1 cellular context compared by ENCODE assay signal in the genomic region with DNA sequence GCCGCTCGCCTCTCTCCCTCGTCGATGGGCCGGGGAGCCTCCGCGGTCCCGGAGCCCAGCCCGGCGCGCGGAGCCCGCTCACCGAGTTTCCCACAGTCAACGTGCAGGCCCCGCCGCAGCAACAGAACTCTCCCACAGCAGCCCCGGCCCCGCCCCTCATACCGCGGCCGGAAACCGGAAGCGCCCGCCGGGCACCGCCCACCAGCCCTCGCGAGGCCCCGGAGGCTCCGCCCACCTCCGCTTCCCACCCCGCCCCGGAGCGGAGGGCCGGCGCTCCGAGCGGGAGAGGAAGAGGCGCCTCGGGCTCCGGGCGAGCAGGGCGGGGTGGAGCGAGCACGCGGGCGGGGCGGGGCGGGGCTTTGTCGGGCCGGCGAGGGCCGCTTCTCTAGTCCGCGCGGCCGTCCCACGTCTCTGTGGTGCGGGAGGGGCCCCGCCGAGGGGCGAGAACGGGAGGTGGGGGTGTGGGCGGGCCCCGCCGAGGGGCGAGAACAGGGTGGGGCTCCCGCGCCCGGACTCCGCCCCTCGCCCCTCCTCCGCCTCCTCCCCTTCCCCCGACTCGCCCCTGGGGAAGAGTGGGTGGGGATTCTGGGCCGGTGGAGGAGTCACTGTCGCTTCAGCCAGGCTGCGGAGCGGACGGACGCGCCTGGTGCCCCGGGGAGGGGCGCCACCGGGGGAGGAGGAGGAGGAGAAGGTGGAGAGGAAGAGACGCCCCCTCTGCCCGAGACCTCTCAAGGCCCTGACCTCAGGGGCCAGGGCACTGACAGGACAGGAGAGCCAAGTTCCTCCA.
TF ChIP-seq lines count a peak whose summit lies in the region.

A gene (plus strand): TSS at position 605 of the 787 bp plus-strand sequence. CDS start 411 bp downstream, outside the sequence.
A gene (minus strand): TSS at position 136 of the 787 bp plus-strand sequence. CDS start 1,143 bp downstream, outside the sequence.

TF ChIP-seq in K562, 482 proteins besides CTCF, POLR2A, EP300 and RAD21 (continued from another document):
- TF ChIP-seq, protein P1, sequence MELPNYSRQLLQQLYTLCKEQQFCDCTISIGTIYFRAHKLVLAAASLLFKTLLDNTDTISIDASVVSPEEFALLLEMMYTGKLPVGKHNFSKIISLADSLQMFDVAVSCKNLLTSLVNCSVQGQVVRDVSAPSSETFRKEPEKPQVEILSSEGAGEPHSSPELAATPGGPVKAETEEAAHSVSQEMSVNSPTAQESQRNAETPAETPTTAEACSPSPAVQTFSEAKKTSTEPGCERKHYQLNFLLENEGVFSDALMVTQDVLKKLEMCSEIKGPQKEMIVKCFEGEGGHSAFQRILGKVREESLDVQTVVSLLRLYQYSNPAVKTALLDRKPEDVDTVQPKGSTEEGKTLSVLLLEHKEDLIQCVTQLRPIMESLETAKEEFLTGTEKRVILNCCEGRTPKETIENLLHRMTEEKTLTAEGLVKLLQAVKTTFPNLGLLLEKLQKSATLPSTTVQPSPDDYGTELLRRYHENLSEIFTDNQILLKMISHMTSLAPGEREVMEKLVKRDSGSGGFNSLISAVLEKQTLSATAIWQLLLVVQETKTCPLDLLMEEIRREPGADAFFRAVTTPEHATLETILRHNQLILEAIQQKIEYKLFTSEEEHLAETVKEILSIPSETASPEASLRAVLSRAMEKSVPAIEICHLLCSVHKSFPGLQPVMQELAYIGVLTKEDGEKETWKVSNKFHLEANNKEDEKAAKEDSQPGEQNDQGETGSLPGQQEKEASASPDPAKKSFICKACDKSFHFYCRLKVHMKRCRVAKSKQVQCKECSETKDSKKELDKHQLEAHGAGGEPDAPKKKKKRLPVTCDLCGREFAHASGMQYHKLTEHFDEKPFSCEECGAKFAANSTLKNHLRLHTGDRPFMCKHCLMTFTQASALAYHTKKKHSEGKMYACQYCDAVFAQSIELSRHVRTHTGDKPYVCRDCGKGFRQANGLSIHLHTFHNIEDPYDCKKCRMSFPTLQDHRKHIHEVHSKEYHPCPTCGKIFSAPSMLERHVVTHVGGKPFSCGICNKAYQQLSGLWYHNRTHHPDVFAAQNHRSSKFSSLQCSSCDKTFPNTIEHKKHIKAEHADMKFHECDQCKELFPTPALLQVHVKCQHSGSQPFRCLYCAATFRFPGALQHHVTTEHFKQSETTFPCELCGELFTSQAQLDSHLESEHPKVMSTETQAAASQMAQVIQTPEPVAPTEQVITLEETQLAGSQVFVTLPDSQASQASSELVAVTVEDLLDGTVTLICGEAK (IDR thresholded peaks at IDR 0.05), result peak; percentile 85
- TF ChIP-seq, protein P1 (CRISPR knock-in tag; IDR thresholded peaks at IDR 0.05), result no peak
- TF ChIP-seq, protein P2, sequence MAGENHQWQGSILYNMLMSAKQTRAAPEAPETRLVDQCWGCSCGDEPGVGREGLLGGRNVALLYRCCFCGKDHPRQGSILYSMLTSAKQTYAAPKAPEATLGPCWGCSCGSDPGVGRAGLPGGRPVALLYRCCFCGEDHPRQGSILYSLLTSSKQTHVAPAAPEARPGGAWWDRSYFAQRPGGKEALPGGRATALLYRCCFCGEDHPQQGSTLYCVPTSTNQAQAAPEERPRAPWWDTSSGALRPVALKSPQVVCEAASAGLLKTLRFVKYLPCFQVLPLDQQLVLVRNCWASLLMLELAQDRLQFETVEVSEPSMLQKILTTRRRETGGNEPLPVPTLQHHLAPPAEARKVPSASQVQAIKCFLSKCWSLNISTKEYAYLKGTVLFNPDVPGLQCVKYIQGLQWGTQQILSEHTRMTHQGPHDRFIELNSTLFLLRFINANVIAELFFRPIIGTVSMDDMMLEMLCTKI (IDR thresholded peaks at IDR 0.05; ENCODE audit: partially characterized antibody), result no peak
- peak in 1 of 2 experiments; percentile 66; a peak in 1 of 4 replicates for TF ChIP-seq HDAC1 (IDR thresholded peaks at IDR 0.05)
- TF ChIP-seq ZNF584 (CRISPR knock-in tag; IDR thresholded peaks at IDR 0.05; ENCODE audit: low read depth), result no peak
- peak; percentile 81 for TF ChIP-seq POLR2B (IDR thresholded peaks at IDR 0.05; ENCODE audit: low read depth, partially characterized antibody)
- TF ChIP-seq ZNF778 (CRISPR knock-in tag; IDR thresholded peaks at IDR 0.05), result no peak
- TF ChIP-seq CREBBP (IDR thresholded peaks at IDR 0.05; ENCODE audit: low read depth, low read length), result no peak
- TF ChIP-seq, protein P3, sequence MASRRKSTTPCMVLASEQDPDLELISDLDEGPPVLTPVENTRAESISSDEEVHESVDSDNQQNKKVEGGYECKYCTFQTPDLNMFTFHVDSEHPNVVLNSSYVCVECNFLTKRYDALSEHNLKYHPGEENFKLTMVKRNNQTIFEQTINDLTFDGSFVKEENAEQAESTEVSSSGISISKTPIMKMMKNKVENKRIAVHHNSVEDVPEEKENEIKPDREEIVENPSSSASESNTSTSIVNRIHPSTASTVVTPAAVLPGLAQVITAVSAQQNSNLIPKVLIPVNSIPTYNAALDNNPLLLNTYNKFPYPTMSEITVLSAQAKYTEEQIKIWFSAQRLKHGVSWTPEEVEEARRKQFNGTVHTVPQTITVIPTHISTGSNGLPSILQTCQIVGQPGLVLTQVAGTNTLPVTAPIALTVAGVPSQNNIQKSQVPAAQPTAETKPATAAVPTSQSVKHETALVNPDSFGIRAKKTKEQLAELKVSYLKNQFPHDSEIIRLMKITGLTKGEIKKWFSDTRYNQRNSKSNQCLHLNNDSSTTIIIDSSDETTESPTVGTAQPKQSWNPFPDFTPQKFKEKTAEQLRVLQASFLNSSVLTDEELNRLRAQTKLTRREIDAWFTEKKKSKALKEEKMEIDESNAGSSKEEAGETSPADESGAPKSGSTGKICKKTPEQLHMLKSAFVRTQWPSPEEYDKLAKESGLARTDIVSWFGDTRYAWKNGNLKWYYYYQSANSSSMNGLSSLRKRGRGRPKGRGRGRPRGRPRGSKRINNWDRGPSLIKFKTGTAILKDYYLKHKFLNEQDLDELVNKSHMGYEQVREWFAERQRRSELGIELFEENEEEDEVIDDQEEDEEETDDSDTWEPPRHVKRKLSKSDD (conservative IDR thresholded peaks at IDR 0.05; ENCODE audit: low read length), result no peak
- TF ChIP-seq CBX5 (IDR thresholded peaks at IDR 0.05; ENCODE audit: borderline replicate concordance, low read depth), result no peak
- TF ChIP-seq, protein P4, sequence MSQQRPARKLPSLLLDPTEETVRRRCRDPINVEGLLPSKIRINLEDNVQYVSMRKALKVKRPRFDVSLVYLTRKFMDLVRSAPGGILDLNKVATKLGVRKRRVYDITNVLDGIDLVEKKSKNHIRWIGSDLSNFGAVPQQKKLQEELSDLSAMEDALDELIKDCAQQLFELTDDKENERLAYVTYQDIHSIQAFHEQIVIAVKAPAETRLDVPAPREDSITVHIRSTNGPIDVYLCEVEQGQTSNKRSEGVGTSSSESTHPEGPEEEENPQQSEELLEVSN (IDR thresholded peaks at IDR 0.05; ENCODE audit: borderline replicate concordance in 1 of 2, extremely low read depth in 1 of 2, insufficient read depth in 1 of 2, insufficient read length in 1 of 2, low read depth in 1 of 2, low read length in 1 of 2, poor library complexity in 1 of 2, severe bottlenecking in 1 of 2), result peak in 1 of 2 experiments; percentile 81
- TF ChIP-seq ZNF644 (tag; IDR thresholded peaks at IDR 0.05; ENCODE audit: low read depth), result no peak
- TF ChIP-seq ZNF263 (CRISPR knock-in tag; IDR thresholded peaks at IDR 0.05; ENCODE audit: borderline replicate concordance), result peak; percentile 42; the same call in 1 of the 2 replicates
- no peak for TF ChIP-seq CAMTA2 (CRISPR knock-in tag; conservative IDR thresholded peaks at IDR 0.05)
- no peak for TF ChIP-seq IRF2 (CRISPR knock-in tag; IDR thresholded peaks at IDR 0.05)
- no peak for TF ChIP-seq ZNF212 (CRISPR knock-in tag; IDR thresholded peaks at IDR 0.05)
- TF ChIP-seq, protein P5, sequence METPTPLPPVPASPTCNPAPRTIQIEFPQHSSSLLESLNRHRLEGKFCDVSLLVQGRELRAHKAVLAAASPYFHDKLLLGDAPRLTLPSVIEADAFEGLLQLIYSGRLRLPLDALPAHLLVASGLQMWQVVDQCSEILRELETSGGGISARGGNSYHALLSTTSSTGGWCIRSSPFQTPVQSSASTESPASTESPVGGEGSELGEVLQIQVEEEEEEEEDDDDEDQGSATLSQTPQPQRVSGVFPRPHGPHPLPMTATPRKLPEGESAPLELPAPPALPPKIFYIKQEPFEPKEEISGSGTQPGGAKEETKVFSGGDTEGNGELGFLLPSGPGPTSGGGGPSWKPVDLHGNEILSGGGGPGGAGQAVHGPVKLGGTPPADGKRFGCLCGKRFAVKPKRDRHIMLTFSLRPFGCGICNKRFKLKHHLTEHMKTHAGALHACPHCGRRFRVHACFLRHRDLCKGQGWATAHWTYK (CRISPR knock-in tag; IDR thresholded peaks at IDR 0.05), result no peak
- TF ChIP-seq, protein P6, sequence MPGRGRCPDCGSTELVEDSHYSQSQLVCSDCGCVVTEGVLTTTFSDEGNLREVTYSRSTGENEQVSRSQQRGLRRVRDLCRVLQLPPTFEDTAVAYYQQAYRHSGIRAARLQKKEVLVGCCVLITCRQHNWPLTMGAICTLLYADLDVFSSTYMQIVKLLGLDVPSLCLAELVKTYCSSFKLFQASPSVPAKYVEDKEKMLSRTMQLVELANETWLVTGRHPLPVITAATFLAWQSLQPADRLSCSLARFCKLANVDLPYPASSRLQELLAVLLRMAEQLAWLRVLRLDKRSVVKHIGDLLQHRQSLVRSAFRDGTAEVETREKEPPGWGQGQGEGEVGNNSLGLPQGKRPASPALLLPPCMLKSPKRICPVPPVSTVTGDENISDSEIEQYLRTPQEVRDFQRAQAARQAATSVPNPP (IDR thresholded peaks at IDR 0.05; ENCODE audit: borderline replicate concordance, insufficient read depth, insufficient read length), result no peak
- no peak for TF ChIP-seq JUNB (CRISPR knock-in tag; conservative IDR thresholded peaks at IDR 0.05)
- TF ChIP-seq TARDBP (IDR thresholded peaks at IDR 0.05), result no peak
- no peak for TF ChIP-seq KAT8 (IDR thresholded peaks at IDR 0.05; ENCODE audit: low read depth)
- TF ChIP-seq RBM34 (IDR thresholded peaks at IDR 0.05; ENCODE audit: borderline replicate concordance, insufficient read depth, low read length), result 0 out of 2 replicates have a peak, but pooled peaks have one; percentile 65
- TF ChIP-seq JUN (IDR thresholded peaks at IDR 0.05; ENCODE audit: borderline replicate concordance, low read depth, low read length), result no peak
- TF ChIP-seq JUN (CRISPR knock-in tag; IDR thresholded peaks at IDR 0.05; ENCODE audit: borderline replicate concordance), result no peak
- no peak for TF ChIP-seq BRD9 (IDR thresholded peaks at IDR 0.05; ENCODE audit: low read depth, partially characterized antibody)
- no peak for TF ChIP-seq HMGN3 (IDR thresholded peaks at IDR 0.05; ENCODE audit: borderline replicate concordance, extremely low read depth, insufficient read length, low read depth, low read length)
- TF ChIP-seq ZFP30 (CRISPR knock-in tag; IDR thresholded peaks at IDR 0.05; ENCODE audit: borderline replicate concordance), result no peak
- TF ChIP-seq HEY1 (CRISPR knock-in tag; IDR thresholded peaks at IDR 0.05; ENCODE audit: borderline replicate concordance), result no peak
- no peak for TF ChIP-seq ZC3H11A (IDR thresholded peaks at IDR 0.05; ENCODE audit: low read depth, low read length)
- no peak for TF ChIP-seq NFIX (CRISPR knock-in tag; IDR thresholded peaks at IDR 0.05; ENCODE audit: low read depth)
- TF ChIP-seq TAF7 (tag; IDR thresholded peaks at IDR 0.05), result peak; percentile 83
- TF ChIP-seq SAP30 (IDR thresholded peaks at IDR 0.05; ENCODE audit: borderline replicate concordance, insufficient read depth, low read depth, low read length, poor library complexity, severe bottlenecking), result no peak
- no peak for TF ChIP-seq ZNF444 (CRISPR knock-in tag; IDR thresholded peaks at IDR 0.05)
- TF ChIP-seq BRCA1 (IDR thresholded peaks at IDR 0.05), result no peak
- TF ChIP-seq BRCA1 (CRISPR knock-in tag; IDR thresholded peaks at IDR 0.05), result no peak
- TF ChIP-seq CCNT2 (IDR thresholded peaks at IDR 0.05; ENCODE audit: borderline replicate concordance, extremely low read depth, insufficient read length, low read depth, low read length), result peak; percentile 0
